Comparison of ENCODE assay signal across 8 cellular contexts in genomic region chr6:109381007-109381746, GRCh38. TPM values are rescaled to one million over a fixed set of nuclear protein-coding genes. Genes with fewer than 3 reads are reported as not detected.
DNase-seq lines count a peak whose midpoint lies in the region; ATAC-seq and TF ChIP-seq lines count a peak whose summit lies in the region.

No MANE protein-coding gene starts in this region.

- H3K36me3 Mint-ChIP-seq in CD8-positive, alpha-beta T cell, result peaks cover 44% of the 10 kb centered on the region
- H3K36me3 Mint-ChIP-seq in T-cell, result peaks cover 17% of the 10 kb centered on the region
- peaks cover 11% of the 10 kb centered on the region for H3K36me3 Mint-ChIP-seq in progenitor cell of endocrine pancreas (ENCODE audit: insufficient read depth)

- H3K27me3 ChIP-seq in CD8-positive, alpha-beta T cell (ENCODE audit: insufficient read depth, low read length), result no peaks in the 10 kb centered on the region
- no peaks in the 10 kb centered on the region for H3K27me3 ChIP-seq in fibroblast of lung (ENCODE audit: control insufficient read depth, insufficient read depth, low read length)

- CTCF ChIA-PET in CD8-positive, alpha-beta T cell (lab: Charles Lee), result interaction anchor here (3.1 to 5.6 kb wide), 2 partner anchors 14 to 194 kb away, joined by 27 to 118 read pairs; no protein-coding TSS in a partner anchor
- CTCF ChIA-PET in T-cell (lab: Charles Lee), result interaction anchor here in 1 of 2 donors (0.8 to 5.7 kb wide), 4 partner anchors 11 to 193 kb away, joined by 3 to 82 read pairs (median 15); partner anchors contain the start of genes PPIL6 and SMPD2

- no peaks in the 10 kb centered on the region for H3K9me3 ChIP-seq in CD8-positive, alpha-beta T cell (ENCODE audit: low read length)
- no peaks in the 10 kb centered on the region for H3K9me3 ChIP-seq in fibroblast of lung (ENCODE audit: control insufficient read depth, insufficient read depth, low read depth, low read length)

- peak in 1 of 7 experiments; percentile 19 for DNase-seq in CD8-positive, alpha-beta T cell
- no peak for DNase-seq in HFF-Myc (ENCODE audit: extremely low read depth, low read depth)
- peak in 5 of 34 experiments; percentile 0 to 17 (median 5) for DNase-seq in T-cell
- peak; percentile 28 to 39 for DNase-seq in fibroblast of lung (ENCODE audit: low read depth in 2 of 2)
- no peak for DNase-seq in progenitor cell of endocrine pancreas (ENCODE audit: low spot score, unreplicated experiment)

- peak overlapping the region; percentile 94 for H3K27ac Mint-ChIP-seq in CD8-positive, alpha-beta T cell
- H3K27ac Mint-ChIP-seq in T-cell, result peak overlapping the region; percentile 91 to 92
- peak overlapping the region; percentile 96 for H3K27ac Mint-ChIP-seq in progenitor cell of endocrine pancreas

- H3K9ac ChIP-seq in fibroblast of lung (ENCODE audit: insufficient read depth, low read length), result peak overlapping the region; percentile 99

- H3K79me2 ChIP-seq in fibroblast of lung (ENCODE audit: control insufficient read depth, insufficient read depth, low read length), result peaks cover 53% of the 10 kb centered on the region

- peaks cover 57% of the 10 kb centered on the region for H3K4me1 Mint-ChIP-seq in CD8-positive, alpha-beta T cell (ENCODE audit: low read depth)
- peaks cover 61% of the 10 kb centered on the region in 3 donors for H3K4me1 Mint-ChIP-seq in T-cell
- H3K4me1 Mint-ChIP-seq in progenitor cell of endocrine pancreas (ENCODE audit: low read depth), result peaks cover 37% of the 10 kb centered on the region

- H3K27ac ChIP-seq in CD8-positive, alpha-beta T cell (ENCODE audit: low read depth, low read length), result peak overlapping the region; percentile 83
- peak overlapping the region; percentile 100 for H3K27ac ChIP-seq in fibroblast of lung (ENCODE audit: insufficient read depth, low read length)

- H3K4me3 ChIP-seq in CD8-positive, alpha-beta T cell (ENCODE audit: low read depth, low read length), result peak overlapping the region; percentile 61
- H3K4me3 ChIP-seq in HFF-Myc (replicated peaks; ENCODE audit: low read depth, low read length) (peak overlapping the region; percentile 86), fibroblast of lung (replicated peaks in 1 of 4; ENCODE audit: control extremely low read depth in 1 of 4, insufficient read depth in 1 of 4, low read depth in 3 of 4, low read length in 4 of 4) (peak overlapping the region; percentile 84 to 97 (median 94))

- H3K4me2 ChIP-seq in fibroblast of lung (ENCODE audit: extremely low read depth, insufficient read depth, low read length), result peak overlapping the region; percentile 97

- peaks cover 39% of the 10 kb centered on the region for H3K4me1 ChIP-seq in CD8-positive, alpha-beta T cell (ENCODE audit: insufficient read depth, low read length)
- peaks cover 4% of the 10 kb centered on the region for H3K4me1 ChIP-seq in fibroblast of lung (ENCODE audit: control insufficient read depth, extremely low read depth, insufficient read depth, low read length)

- H3K4me3 Mint-ChIP-seq in CD8-positive, alpha-beta T cell, result peak overlapping the region; percentile 93
- H3K4me3 Mint-ChIP-seq in T-cell (peak overlapping the region; percentile 87 to 96 (median 91)), progenitor cell of endocrine pancreas (ENCODE audit: low read depth) (peak overlapping the region; percentile 90)

- TF ChIP-seq CTCF in CD8-positive, alpha-beta T cell (IDR thresholded peaks at IDR 0.05), result no peak
- TF ChIP-seq CTCF in HFF-Myc (IDR thresholded peaks at IDR 0.05; ENCODE audit: low read depth, low read length, missing control alignments) (no peak), fibroblast of lung (conservative IDR thresholded peaks at IDR 0.05 in 1 of 2, IDR thresholded peaks at IDR 0.05 in 1 of 2; ENCODE audit: low read depth in 1 of 2, low read length in 2 of 2) (no peak), progenitor cell of endocrine pancreas (IDR thresholded peaks at IDR 0.05; ENCODE audit: unreplicated experiment) (no peak)

- peak; percentile 19 for ATAC-seq in CD8-positive, alpha-beta T cell
- peak in 2 of 4 experiments; percentile 0 to 27 for ATAC-seq in T-cell (replicated peaks in 1 of 4)
- ATAC-seq in GM18519 (IDR thresholded peaks at IDR 0.05; ENCODE audit: low FRiP score, unreplicated experiment), result no peak
- ATAC-seq in GM18520 (IDR thresholded peaks at IDR 0.05; ENCODE audit: unreplicated experiment), result no peak
- no peak for ATAC-seq in GM21529 (IDR thresholded peaks at IDR 0.05; ENCODE audit: unreplicated experiment)

- intact Hi-C loops in CD8-positive, alpha-beta T cell (cut with DNase I, micrococcal nuclease), result loop anchor here (2.0 to 10.0 kb wide), 13 partner anchors 14 to 1876 kb away; partner anchors contain the start of genes AFG1L (in 1 of the 2), AK9 (in 1 of the 2), CDC40 (in 1 of the 2) and FIG4 (in 1 of the 2)

- peaks cover 2% of the 10 kb centered on the region for H4K20me1 ChIP-seq in fibroblast of lung (ENCODE audit: control insufficient read depth, extremely low read depth, insufficient read depth, low read length)

- no peak overlapping the region for H2AFZ ChIP-seq in fibroblast of lung (ENCODE audit: low read length)

- POLR2A ChIA-PET in CD8-positive, alpha-beta T cell (lab: Charles Lee), result interaction anchor here (0.8 to 3.1 kb wide), 6 partner anchors 15 to 310 kb away, joined by 4 to 36 read pairs (median 12); partner anchors contain the start of genes AK9, FIG4 and MICAL1
- POLR2A ChIA-PET in T-cell (lab: Charles Lee), result interaction anchor here (0.5 to 1.0 kb wide), 6 partner anchors 11 to 1557 kb away, joined by 3 to 6 read pairs (median 3); partner anchors contain the start of gene SCML4 (in 1 of the 2)

- no peaks in the 10 kb centered on the region for H3K27me3 Mint-ChIP-seq in CD8-positive, alpha-beta T cell (ENCODE audit: low read depth)
- H3K27me3 Mint-ChIP-seq in T-cell (no peaks in the 10 kb centered on the region), progenitor cell of endocrine pancreas (no peaks in the 10 kb centered on the region)

- H3K36me3 ChIP-seq in CD8-positive, alpha-beta T cell (ENCODE audit: insufficient read depth, low read length), result peaks cover 13% of the 10 kb centered on the region
- H3K36me3 ChIP-seq in fibroblast of lung (ENCODE audit: control insufficient read depth, insufficient read depth, low read length), result peaks cover 7% of the 10 kb centered on the region

- H3K9me3 Mint-ChIP-seq in CD8-positive, alpha-beta T cell, result no peaks in the 10 kb centered on the region
- H3K9me3 Mint-ChIP-seq in T-cell, result no peaks in the 10 kb centered on the region
- H3K9me3 Mint-ChIP-seq in progenitor cell of endocrine pancreas (ENCODE audit: low read depth), result no peaks in the 10 kb centered on the region

RNA-seq across cellular contexts. Expression of gene CD164, which starts 1.1 kb away (rescaled TPM):
- total RNA-seq in CD8-positive, alpha-beta T cell, result 100 to 1,000 TPM; 201 to 221 TPM
- total RNA-seq in T-cell, result 100 to 1,000 TPM; 194 to 212 (median 201) TPM
- total RNA-seq in fibroblast of lung, result 171 and 232 TPM in 2 replicates
- polyA plus RNA-seq in fibroblast of lung, result 254 and 280 TPM in 2 replicates
- 194 and 203 TPM in 2 replicates for polyA plus RNA-seq in fibroblast of lung (2012)
- polyA minus RNA-seq in fibroblast of lung (ENCODE audit: low replicate concordance), result 82.4 and 85.4 TPM in 2 replicates
- 258 and 262 TPM in 2 replicates for total RNA-seq in progenitor cell of endocrine pancreas

RNA-seq across cellular contexts. Expression of gene PPIL6, which starts 59.3 kb away (rescaled TPM):
- 1 to 10 TPM; 1.3 to 1.4 TPM for total RNA-seq in CD8-positive, alpha-beta T cell
- total RNA-seq in T-cell (1 to 10 TPM in 1 of 5 donors, under 1 TPM in 4; 0.07 to 1.5 (median 0.38) TPM), fibroblast of lung (5.0 and 8.5 TPM in 2 replicates), progenitor cell of endocrine pancreas (7.0 and 7.9 TPM in 2 replicates)
- polyA plus RNA-seq in fibroblast of lung, result 0.78 and 1.1 TPM in 2 replicates
- 0.23 and 0.49 TPM in 2 replicates for polyA plus RNA-seq in fibroblast of lung (2012)
- 0.30 TPM in 1 of 2 replicates, not detected in the other for polyA minus RNA-seq in fibroblast of lung (ENCODE audit: low replicate concordance)

RNA-seq across cellular contexts. Expression of gene SMPD2, which starts 59.3 kb away (rescaled TPM):
- 10 to 100 TPM; 22.8 to 23.9 TPM for total RNA-seq in CD8-positive, alpha-beta T cell
- total RNA-seq in T-cell (10 to 100 TPM; 21.1 to 36.7 (median 23.7) TPM), fibroblast of lung (7.9 and 8.2 TPM in 2 replicates), progenitor cell of endocrine pancreas (13.6 and 17.5 TPM in 2 replicates)
- 5.4 and 5.5 TPM in 2 replicates for polyA plus RNA-seq in fibroblast of lung
- polyA plus RNA-seq in fibroblast of lung (2012), result 5.2 and 5.3 TPM in 2 replicates
- 14.0 and 24.2 TPM in 2 replicates for polyA minus RNA-seq in fibroblast of lung (ENCODE audit: low replicate concordance)

Comparison
In these comparisons a context has a peak if more than half of its experiments do, and no peak if none do; other contexts are left out.
1. DNase-seq: peak in fibroblast of lung (2 of 2); none in HFF-Myc (single experiment) and progenitor cell of endocrine pancreas (single experiment).
2. Peak in every context shown above with its lines, with median percentiles within 50 percentile points of each other: H3K4me3 ChIP-seq, H3K27ac Mint-ChIP-seq and H3K4me3 Mint-ChIP-seq.